13 cellular contexts compared by ENCODE assay signal in the genomic region with DNA sequence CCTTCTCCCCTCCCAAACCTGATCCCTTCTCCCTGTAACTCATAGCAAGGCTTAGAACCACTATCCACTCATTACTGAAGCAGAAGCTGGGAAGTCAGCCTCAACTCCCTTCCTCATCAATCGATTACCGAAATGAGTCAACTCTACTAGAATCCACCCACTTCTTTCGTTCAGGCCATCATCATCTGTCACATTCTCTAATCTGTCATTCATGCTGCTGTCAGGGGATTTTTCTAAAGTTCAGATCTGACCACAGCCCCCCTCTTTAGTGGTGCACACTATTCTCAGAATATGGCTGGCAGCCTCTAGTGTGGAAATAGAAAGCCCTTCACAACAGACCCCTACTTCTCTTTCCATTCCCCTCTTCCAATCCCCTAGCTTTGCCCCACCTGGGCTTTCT. TPM values are rescaled to one million over a fixed set of nuclear protein-coding genes. Genes with fewer than 3 reads are reported as not detected.
A peak's percentile ranks its signal among the peaks of the same experiment; 100 is the strongest.
DNase-seq lines count a peak whose midpoint lies in the region; ATAC-seq, FAIRE-seq and TF ChIP-seq lines count a peak whose summit lies in the region.
"Had no signal": no experiment of that assay in that cellular context is flagged by ENCODE, and none has a peak within 500 bp of the region (broad histone marks: within the 10 kb centered on the region; RNA-seq: fewer than 3 reads in every experiment).

No MANE protein-coding gene starts in this region.

- H3K4me3 ChIP-seq in GM12878 (no peak overlapping the region), right atrium auricular region (no peak overlapping the region)

- POLR2A ChIA-PET in GM12878 (lab: Charles Lee), result interaction anchor here (0.6 kb wide), 2 partner anchors 591 to 730 kb away, joined by 3 to 5 read pairs; a partner anchor contains a TSS

- H3K4me1 ChIP-seq in GM12878 (ENCODE audit: control insufficient read depth, insufficient read depth, low read length), result peaks cover 33% of the 10 kb centered on the region
- peaks cover 0 to 38% of the 10 kb centered on the region in 2 donors for H3K4me1 ChIP-seq in right atrium auricular region

- H3K36me3 ChIP-seq in GM12878 (ENCODE audit: control insufficient read depth in 2 of 2, insufficient read depth in 2 of 2, low read length in 1 of 2) (no peaks in the 10 kb centered on the region), right atrium auricular region (no peaks in the 10 kb centered on the region)

- no peaks in the 10 kb centered on the region for H3K36me3 Mint-ChIP-seq in chondrocyte (ENCODE audit: low read depth)
- H3K36me3 Mint-ChIP-seq: immature natural killer cell had no signal

- intact Hi-C loops in GM12878 (cut with micrococcal nuclease; ENCODE audit: unreplicated experiment), result no loop called here

- no peak overlapping the region for H3K4me3 Mint-ChIP-seq in chondrocyte (ENCODE audit: unreplicated experiment)
- H3K4me3 Mint-ChIP-seq: immature natural killer cell had no signal

- H3K9me3 Mint-ChIP-seq in chondrocyte (ENCODE audit: low read depth), result no peaks in the 10 kb centered on the region
- H3K9me3 Mint-ChIP-seq: immature natural killer cell had no signal

- peaks cover 27% of the 10 kb centered on the region for H3K27me3 Mint-ChIP-seq in chondrocyte (ENCODE audit: low read depth)

- FAIRE-seq in GM12878 (lab: Jason Lieb, UNC), result peak; percentile 98
- FAIRE-seq: RCC 7860 had no signal

- no peaks in the 10 kb centered on the region; the same call in 2 of the 3 replicates for H3K9me3 ChIP-seq in GM12878 (replicated peaks; ENCODE audit: control insufficient read depth, insufficient read depth, low read length)
- no peaks in the 10 kb centered on the region for H3K9me3 ChIP-seq in right atrium auricular region

- no peak overlapping the region for H3K9ac ChIP-seq in GM12878 (ENCODE audit: control insufficient read depth, insufficient read depth, low read length)

- SMC1A ChIA-PET in GM12878 (lab: Charles Lee; ENCODE audit: uncharacterized antibody, unreplicated experiment), result interaction anchor here (0.7 to 1.3 kb wide), 8 partner anchors 8 to 521 kb away, joined by 3 to 5 read pairs (median 3); no protein-coding TSS in a partner anchor

- no peaks in the 10 kb centered on the region for H3K79me2 ChIP-seq in GM12878 (ENCODE audit: control insufficient read depth, insufficient read depth, low read length)

- no peak overlapping the region for H2AFZ ChIP-seq in GM12878 (ENCODE audit: control insufficient read depth, low read depth, low read length)

- peak overlapping the region; percentile 60 for H3K27ac ChIP-seq in GM12878 (ENCODE audit: control insufficient read depth, insufficient read depth)
- H3K27ac ChIP-seq in right atrium auricular region, result no peak overlapping the region
- H3K27ac ChIP-seq: 22Rv1 had no signal

- TF ChIP-seq CTCF in GM12878 (IDR thresholded peaks at IDR 0.05 in 2 of 3, conservative IDR thresholded peaks at IDR 0.05 in 1 of 3; ENCODE audit: control insufficient read depth in 2 of 3, extremely low read depth in 1 of 3, insufficient read depth in 1 of 3, low read depth in 3 of 3, low read length in 3 of 3) (no peak), right atrium auricular region (IDR thresholded peaks at IDR 0.05) (no peak), chondrocyte (IDR thresholded peaks at IDR 0.05) (no peak)

- DNase-seq in activated CD4-positive, CD25-positive, alpha-beta regulatory T cell treated with anti-CD3 and anti-CD28 coated beads, Interleukin-2, amount 50 U/mL, for 72 hours, result no peak
- DNase-seq in GM12878 (ENCODE audit: low read depth, low spot score) (peak; percentile 93), right atrium auricular region (ENCODE audit: low spot score) (no peak), chondrocyte (ENCODE audit: low spot score) (no peak), MV-4-11 (lab: John Stamatoyannopoulos, UW) (no peak)
- DNase-seq: activated CD8-positive, alpha-beta memory T cell treated with anti-CD3 and anti-CD28 coated beads, Interleukin-2, amount 50 U/mL, for 48 hours; immature natural killer cell; nucleus accumbens had no signal

- RAD21 ChIA-PET in GM12878 (lab: Charles Lee; ENCODE audit: unreplicated experiment), result interaction anchor here (1.6 to 1.7 kb wide), 2 partner anchors 8 to 61 kb away, joined by 5 to 6 read pairs; no protein-coding TSS in a partner anchor

- 0% methylated on average over 3 of the region's 3 CpGs for whole genome bisulfite sequencing in GM12878 (ENCODE audit: insufficient coverage, insufficient replicate concordance, low lambda C conversion rate, missing lambda C conversion rate)

- H3K4me2 ChIP-seq in GM12878 (ENCODE audit: control insufficient read depth, insufficient read depth), result peak overlapping the region; percentile 53

- TF ChIP-seq EP300 in GM12878 (IDR thresholded peaks at IDR 0.05; ENCODE audit: borderline replicate concordance in 1 of 2, control insufficient read depth in 1 of 2, low read depth in 2 of 2, low read length in 2 of 2), result peak; percentile 77 to 92

- TF ChIP-seq RAD21 in GM12878 (IDR thresholded peaks at IDR 0.05; ENCODE audit: insufficient read depth, low read depth, low read length), result no peak

- ATAC-seq in activated CD4-positive, CD25-positive, alpha-beta regulatory T cell treated with anti-CD3 and anti-CD28 coated beads, Interleukin-2, amount 50 U/mL, for 24 hours, result peak; percentile 96 to 97
- peak; percentile 89 for ATAC-seq in GM21447 (IDR thresholded peaks at IDR 0.05; ENCODE audit: unreplicated experiment)
- peak; percentile 80 for ATAC-seq in HG03159 (IDR thresholded peaks at IDR 0.05; ENCODE audit: unreplicated experiment)
- peak; percentile 91 for ATAC-seq in GM12878

- CTCF ChIA-PET in GM12878 (lab: Yijun Ruan, JAX), result interaction anchor here (0.7 to 14.2 kb wide), 6 partner anchors 11 to 475 kb away, joined by 3 to 244 read pairs (median 7); no protein-coding TSS in a partner anchor

- H3K4me1 Mint-ChIP-seq in chondrocyte (ENCODE audit: low read depth), result no peaks in the 10 kb centered on the region
- H3K4me1 Mint-ChIP-seq: immature natural killer cell had no signal

- no peak for TF ChIP-seq POLR2A in GM12878 (IDR thresholded peaks at IDR 0.05; ENCODE audit: low read depth, low read length)

- H3K27me3 ChIP-seq in GM12878 (replicated peaks in 1 of 2; ENCODE audit: control insufficient read depth in 2 of 2, insufficient read depth in 2 of 2, low read length in 1 of 2) (peaks cover 0 to 5% of the 10 kb centered on the region in 2 experiments; a peak in 2 of 4 replicates), right atrium auricular region (no peaks in the 10 kb centered on the region)

- H3K27ac Mint-ChIP-seq in chondrocyte (ENCODE audit: unreplicated experiment), result no peak overlapping the region

- no TSS peak for BruUV-seq in GM12878 (replicated peaks; lab: Mats Ljungman, UMichigan)

- in situ Hi-C loops in GM12878 (cut with MboI), result no loop called here

- no peaks in the 10 kb centered on the region for H4K20me1 ChIP-seq in GM12878 (ENCODE audit: control insufficient read depth, insufficient read depth)

RNA-seq across cellular contexts. Expression of a gene that starts 5.1 kb away (rescaled TPM):
- total RNA-seq in GM12878 (2013; cell fraction: nucleolus; rRNA removed), result not detected in 2 replicates
- total RNA-seq in GM12878 (2014; rRNA removed), result 0.17 and 0.49 TPM in 2 replicates
- total RNA-seq in GM12878 (2014; rRNA removed; fragmentation: Illumina TruSeq; extraction: Trizol), result 0.18 and 0.22 TPM in 2 replicates
- 0.61 and 0.77 TPM in 2 replicates for total RNA-seq in GM12878 (2021)
- polyA plus RNA-seq in GM12878 (2011; ENCODE audit: low read depth), result not detected
- 0.23 and 0.73 TPM in 2 replicates for polyA plus RNA-seq in GM12878 (2011; rRNA removed)
- polyA plus RNA-seq in GM12878 (2011; cell fraction: cytosol; rRNA removed), result 0.82 and 1.0 TPM in 2 replicates
- 1.4 and 1.8 TPM in 2 replicates for polyA plus RNA-seq in GM12878 (2011; cell fraction: nucleus; rRNA removed)
- polyA plus RNA-seq in GM12878 (2012), result 0.24 TPM in 1 of 2 replicates, not detected in the other
- polyA plus RNA-seq in GM12878 (2014; fragmentation: Illumina TruSeq; extraction: Trizol), result 0.24 and 0.29 TPM in 2 replicates
- polyA plus RNA-seq in GM12878 (2014; fragmentation: Nextera tagmentation; extraction: Ambion mirVana), result under 1 TPM; 0.05 to 0.13 TPM
- polyA plus RNA-seq in GM12878 (2014; rRNA removed), result 0.28 and 0.46 TPM in 2 replicates
- polyA plus RNA-seq in GM12878 (2016; fragmentation: Nextera tagmentation; extraction: Ambion mirVana), result under 1 TPM in 1 of 2 experiments, not detected in 1; 0.15 TPM
- polyA minus RNA-seq in GM12878 (2011; rRNA and poly(A)+ RNA removed), result 1.4 and 3.0 TPM in 2 replicates
- polyA minus RNA-seq in GM12878 (2011; cell fraction: cytosol; rRNA and poly(A)+ RNA removed), result not detected in 2 replicates
- polyA minus RNA-seq in GM12878 (2011; cell fraction: nucleus; rRNA and poly(A)+ RNA removed), result 0.85 and 2.1 TPM in 2 replicates
- 10 to 100 TPM in 1 of 2 donors, 1 to 10 TPM in 1; 4.6 to 24.6 TPM for total RNA-seq in right atrium auricular region
- total RNA-seq in chondrocyte, result 0.31 to 0.32 TPM in 2 of 3 replicates, not detected in the other
- polyA plus RNA-seq: immature natural killer cell had no signal

RNA-seq across cellular contexts. Expression of a gene that starts 24.5 kb away (rescaled TPM):
- not detected in 2 replicates for total RNA-seq in GM12878 (2013; cell fraction: nucleolus; rRNA removed)
- total RNA-seq in GM12878 (2014; rRNA removed) (0.06 TPM in 1 of 2 replicates, not detected in the other), GM12878 (2014; rRNA removed; fragmentation: Illumina TruSeq; extraction: Trizol) (0.05 TPM in 1 of 2 replicates, not detected in the other), GM12878 (2021) (0.05 and 0.16 TPM in 2 replicates), right atrium auricular region (1 to 10 TPM; 1.3 to 2.8 TPM), chondrocyte (not detected in 3 replicates)
- not detected for polyA plus RNA-seq in GM12878 (2011; ENCODE audit: low read depth)
- polyA plus RNA-seq in GM12878 (2011; rRNA removed) (0.07 and 0.18 TPM in 2 replicates), GM12878 (2014; fragmentation: Illumina TruSeq; extraction: Trizol) (0.06 and 0.13 TPM in 2 replicates), GM12878 (2014; fragmentation: Nextera tagmentation; extraction: Ambion mirVana) (not detected), GM12878 (2014; rRNA removed) (0.08 TPM in 1 of 2 replicates, not detected in the other), GM12878 (2016; fragmentation: Nextera tagmentation; extraction: Ambion mirVana) (not detected)
- 0.08 and 0.16 TPM in 2 replicates for polyA plus RNA-seq in GM12878 (2011; cell fraction: cytosol; rRNA removed)
- polyA plus RNA-seq in GM12878 (2011; cell fraction: nucleus; rRNA removed), result 0.10 and 0.22 TPM in 2 replicates
- polyA plus RNA-seq in GM12878 (2012), result 0.06 and 0.07 TPM in 2 replicates
- 0.05 and 0.29 TPM in 2 replicates for polyA minus RNA-seq in GM12878 (2011; rRNA and poly(A)+ RNA removed)
- polyA minus RNA-seq in GM12878 (2011; cell fraction: cytosol; rRNA and poly(A)+ RNA removed), result not detected in 2 replicates
- polyA minus RNA-seq in GM12878 (2011; cell fraction: nucleus; rRNA and poly(A)+ RNA removed), result 0.12 TPM in 1 of 2 replicates, not detected in the other

RNA-seq across cellular contexts. Expression of a gene that starts 27.3 kb away (rescaled TPM):
- not detected in 2 replicates for total RNA-seq in GM12878 (2013; cell fraction: nucleolus; rRNA removed)
- total RNA-seq in GM12878 (2014; rRNA removed) (under 0.01 TPM in 1 of 2 replicates, not detected in the other), GM12878 (2014; rRNA removed; fragmentation: Illumina TruSeq; extraction: Trizol) (not detected in 2 replicates), GM12878 (2021) (0.08 TPM in 1 of 2 replicates, not detected in the other), right atrium auricular region (10 to 100 TPM; 28.1 to 35.4 TPM), chondrocyte (11.8 to 65.1 TPM (median 63.2 TPM) in 3 replicates)
- not detected for polyA plus RNA-seq in GM12878 (2011; ENCODE audit: low read depth)
- polyA plus RNA-seq in GM12878 (2011; rRNA removed) (not detected in 2 replicates), GM12878 (2014; fragmentation: Illumina TruSeq; extraction: Trizol) (0.04 TPM in 1 of 2 replicates, not detected in the other), GM12878 (2014; fragmentation: Nextera tagmentation; extraction: Ambion mirVana) (not detected), GM12878 (2014; rRNA removed) (not detected in 2 replicates), GM12878 (2016; fragmentation: Nextera tagmentation; extraction: Ambion mirVana) (not detected)
- not detected in 2 replicates for polyA plus RNA-seq in GM12878 (2011; cell fraction: cytosol; rRNA removed)
- 0.06 TPM in 1 of 2 replicates, not detected in the other for polyA plus RNA-seq in GM12878 (2011; cell fraction: nucleus; rRNA removed)
- 0.09 and 0.13 TPM in 2 replicates for polyA plus RNA-seq in GM12878 (2012)
- not detected in 2 replicates for polyA minus RNA-seq in GM12878 (2011; rRNA and poly(A)+ RNA removed)
- polyA minus RNA-seq in GM12878 (2011; cell fraction: cytosol; rRNA and poly(A)+ RNA removed), result not detected in 2 replicates
- polyA minus RNA-seq in GM12878 (2011; cell fraction: nucleus; rRNA and poly(A)+ RNA removed), result not detected in 2 replicates
- polyA plus RNA-seq: immature natural killer cell had no signal

Comparison
In these comparisons a context has a peak if more than half of its experiments do, and no peak if none do; other contexts are left out.
1. RNA of a gene that starts 27.3 kb away (total RNA-seq): 11.8 to 65.1 TPM in chondrocyte and 28.1 to 35.4 TPM in right atrium auricular region; under 0.01 to 0.08 TPM in GM12878; every median in the first group is over 10 times any median in the second.
2. Peak in every context shown above with its lines, with median percentiles within 50 percentile points of each other: ATAC-seq.